Comparison of ENCODE assay signal across 16 cellular contexts in the genomic region with DNA sequence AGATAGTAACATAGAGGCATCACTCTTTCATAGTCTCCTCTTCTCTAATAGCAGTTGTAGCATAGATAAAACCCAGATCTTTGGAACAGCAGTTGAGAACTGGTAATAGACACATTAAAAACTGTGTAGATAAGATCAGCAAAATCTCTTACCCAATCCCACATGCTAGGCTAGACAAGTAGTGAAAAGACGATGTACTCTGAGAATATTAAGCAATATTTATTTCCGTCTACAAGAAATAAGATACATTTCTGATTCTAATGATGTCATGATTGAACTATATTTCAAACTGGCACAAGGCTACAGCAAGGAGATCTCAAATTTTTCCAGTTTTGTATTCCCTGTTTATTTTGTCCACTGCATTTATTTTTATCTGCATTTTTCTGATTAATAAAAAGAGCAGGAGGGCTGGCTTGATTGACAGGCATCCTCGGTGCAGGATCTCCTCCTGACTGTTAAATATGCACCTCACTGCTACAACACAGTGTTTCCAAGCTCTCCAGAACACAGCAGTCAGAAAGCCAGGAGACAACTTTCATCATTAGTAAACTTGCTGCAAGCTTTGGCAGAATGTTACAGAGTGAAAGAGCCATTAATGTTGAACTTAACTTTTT.
A peak's percentile ranks its signal among the peaks of the same experiment; 100 is the strongest.
DNase-seq lines count a peak whose midpoint lies in the region; FAIRE-seq and TF ChIP-seq lines count a peak whose summit lies in the region.
"Had no signal": no experiment of that assay in that cellular context is flagged by ENCODE, and none has a peak within 500 bp of the region (broad histone marks: within the 10 kb centered on the region; RNA-seq: fewer than 3 reads in every experiment).

No MANE protein-coding gene starts in this region.

- POLR2A ChIA-PET in HEK293T (lab: Yijun Ruan, JAX), result no interaction called here

- no peak overlapping the region for H3K4me3 ChIP-seq in bronchial epithelial cell (ENCODE audit: low read depth, low read length)

- DNase-seq in EH (ENCODE audit: low read depth) (peak; percentile 33), HEK293T (ENCODE audit: extremely low spot score) (no peak), bronchial epithelial cell (ENCODE audit: low read depth) (peak; percentile 19), non-pigmented ciliary epithelial cell (ENCODE audit: low read depth) (peak; percentile 5), posterior vena cava (ENCODE audit: low spot score) (no peak), RKO (ENCODE audit: low spot score) (no peak), osteocyte (ENCODE audit: extremely low spot score, unreplicated experiment) (no peak)
- DNase-seq: COR-L47, DMS153, NCI-H1105, NCI-H187, NCI-H446 treated with DMSO at 0.1 percent for 48 hours, NCI-H748 treated with DMSO at 0.1 percent for 48 hours, PC-3 had no signal

- H3K4me1 Mint-ChIP-seq in osteocyte (ENCODE audit: unreplicated experiment), result no peaks in the 10 kb centered on the region
- H3K4me1 Mint-ChIP-seq: CD14-positive monocyte had no signal

- CTCF ChIA-PET in HEK293T (lab: Yijun Ruan, JAX), result no interaction called here

- no peak for FAIRE-seq in bronchial epithelial cell (lab: Jason Lieb, UNC)
- FAIRE-seq: GM12891 had no signal

- H3K4me3 Mint-ChIP-seq in osteocyte (ENCODE audit: unreplicated experiment), result no peak overlapping the region
- H3K4me3 Mint-ChIP-seq: CD14-positive monocyte had no signal

- peaks cover 23% of the 10 kb centered on the region for H3K27me3 Mint-ChIP-seq in osteocyte (ENCODE audit: unreplicated experiment)

- no peaks in the 10 kb centered on the region for H3K9me3 Mint-ChIP-seq in osteocyte (ENCODE audit: unreplicated experiment)

- H3K27ac Mint-ChIP-seq in osteocyte (ENCODE audit: unreplicated experiment), result no peak overlapping the region
- H3K27ac Mint-ChIP-seq: CD14-positive monocyte had no signal

- no peaks in the 10 kb centered on the region for H3K27me3 ChIP-seq in bronchial epithelial cell (ENCODE audit: control insufficient read depth, insufficient read depth, low read length)

- no peaks in the 10 kb centered on the region for H3K36me3 Mint-ChIP-seq in osteocyte (ENCODE audit: unreplicated experiment)
- H3K36me3 Mint-ChIP-seq: CD14-positive monocyte had no signal

- no peak for TF ChIP-seq CTCF in bronchial epithelial cell (IDR thresholded peaks at IDR 0.05; ENCODE audit: insufficient read depth, low read length, severe bottlenecking)
- TF ChIP-seq CTCF in osteocyte (IDR thresholded peaks at IDR 0.05), result no peak

- intact Hi-C loops in posterior vena cava (cut with DNase I), result no loop called here

- no peaks in the 10 kb centered on the region for H3K36me3 ChIP-seq in bronchial epithelial cell (ENCODE audit: control insufficient read depth, insufficient read depth, low read length)

TF ChIP-seq in HEK293T, 16 proteins besides CTCF, POLR2A, EP300 and RAD21:
- TF ChIP-seq, protein P1, sequence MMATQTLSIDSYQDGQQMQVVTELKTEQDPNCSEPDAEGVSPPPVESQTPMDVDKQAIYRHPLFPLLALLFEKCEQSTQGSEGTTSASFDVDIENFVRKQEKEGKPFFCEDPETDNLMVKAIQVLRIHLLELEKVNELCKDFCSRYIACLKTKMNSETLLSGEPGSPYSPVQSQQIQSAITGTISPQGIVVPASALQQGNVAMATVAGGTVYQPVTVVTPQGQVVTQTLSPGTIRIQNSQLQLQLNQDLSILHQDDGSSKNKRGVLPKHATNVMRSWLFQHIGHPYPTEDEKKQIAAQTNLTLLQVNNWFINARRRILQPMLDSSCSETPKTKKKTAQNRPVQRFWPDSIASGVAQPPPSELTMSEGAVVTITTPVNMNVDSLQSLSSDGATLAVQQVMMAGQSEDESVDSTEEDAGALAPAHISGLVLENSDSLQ (IDR thresholded peaks at IDR 0.05), result peak; percentile 60
- TF ChIP-seq SP1 (IDR thresholded peaks at IDR 0.05), result no peak

Comparison
In these comparisons a context has a peak if more than half of its experiments do, and no peak if none do; other contexts are left out.
1. DNase-seq: peak in EH (single experiment), bronchial epithelial cell (single experiment) and non-pigmented ciliary epithelial cell (single experiment); none in HEK293T (single experiment), posterior vena cava (single experiment), RKO (single experiment) and osteocyte (single experiment).